1 cellular context compared by ENCODE assay signal in genomic region chr5:150753863-150754262, GRCh38.
TF ChIP-seq lines count a peak whose summit lies in the region.

No MANE protein-coding gene starts in this region.

TF ChIP-seq in HepG2, 621 proteins besides CTCF, POLR2A, EP300 and RAD21:
- TF ChIP-seq ZNF510 (CRISPR knock-in tag; IDR thresholded peaks at IDR 0.05; ENCODE audit: low read depth) = no peak
